Comparison of ENCODE assay signal across 8 cellular contexts in the genomic region with DNA sequence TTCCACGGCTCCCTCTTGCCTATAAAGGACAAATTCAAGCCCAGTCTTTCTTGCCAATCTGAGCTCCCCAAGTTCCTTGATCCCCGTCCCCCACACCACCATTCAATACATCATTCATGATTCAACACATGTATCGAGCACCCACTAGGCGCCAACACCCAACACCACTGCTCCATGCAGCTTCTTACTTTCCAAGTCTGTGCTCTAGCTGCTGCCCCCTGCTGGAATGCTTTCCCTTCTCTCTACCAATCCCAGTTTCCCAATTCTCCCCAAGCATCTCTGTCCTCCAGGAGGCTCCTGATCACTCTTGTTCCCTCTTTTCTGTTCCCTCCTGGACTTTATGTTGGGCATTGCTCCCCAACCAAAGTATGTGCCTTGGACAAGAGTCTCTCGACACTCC.
DNase-seq lines count a peak whose midpoint lies in the region; ATAC-seq and TF ChIP-seq lines count a peak whose summit lies in the region.

No MANE protein-coding gene starts in this region.

- H3K27ac ChIP-seq in cingulate gyrus (ENCODE audit: low read depth, low read length) (peak overlapping the region; percentile 54), psoas muscle (no peak overlapping the region)
- H3K27ac ChIP-seq in effector memory CD4-positive, alpha-beta T cell (ENCODE audit: insufficient read depth, low read length, poor library complexity, severe bottlenecking), result no peak overlapping the region

- H3K27me3 Mint-ChIP-seq in natural killer cell (ENCODE audit: low read depth in 2 of 2), result peaks cover 0 to 6% of the 10 kb centered on the region in 2 donors

- DNase-seq in NCI-H146 (lab: John Stamatoyannopoulos, UW) (peak; percentile 28), NCI-H146 treated with DMSO at 0.1 percent for 48 hours (lab: John Stamatoyannopoulos, UW; ENCODE audit: unreplicated experiment) (no peak), KBM-7 (peak; percentile 30), psoas muscle (peak in 1 of 2 donors; percentile 69), natural killer cell (no peak)
- DNase-seq in effector memory CD4-positive, alpha-beta T cell, result no peak

- H3K9me3 Mint-ChIP-seq in natural killer cell, result no peaks in the 10 kb centered on the region

- H3K4me1 ChIP-seq in psoas muscle, result peaks cover 41% of the 10 kb centered on the region
- peaks cover 15% of the 10 kb centered on the region for H3K4me1 ChIP-seq in effector memory CD4-positive, alpha-beta T cell (ENCODE audit: control insufficient read depth, insufficient read depth, low read length, poor library complexity, severe bottlenecking)

- H3K27me3 ChIP-seq in psoas muscle (ENCODE audit: insufficient read depth in 3 of 3, low read length in 2 of 3), result no peaks in the 10 kb centered on the region
- H3K27me3 ChIP-seq in effector memory CD4-positive, alpha-beta T cell (replicated peaks; ENCODE audit: control insufficient read depth, insufficient read depth, low read length, poor library complexity, severe bottlenecking), result no peaks in the 10 kb centered on the region

- H3K9me3 ChIP-seq in psoas muscle, result no peaks in the 10 kb centered on the region
- H3K9me3 ChIP-seq in effector memory CD4-positive, alpha-beta T cell (ENCODE audit: control insufficient read depth, low read length), result no peaks in the 10 kb centered on the region

- H3K4me3 Mint-ChIP-seq in natural killer cell, result no peak overlapping the region

- no peak overlapping the region for H3K27ac Mint-ChIP-seq in natural killer cell

- ATAC-seq in psoas muscle (no peak), GM21619 (IDR thresholded peaks at IDR 0.05; ENCODE audit: unreplicated experiment) (no peak), natural killer cell (no peak)

- no peaks in the 10 kb centered on the region for H3K36me3 ChIP-seq in psoas muscle (ENCODE audit: insufficient read depth in 1 of 2, low read depth in 1 of 2)
- H3K36me3 ChIP-seq in effector memory CD4-positive, alpha-beta T cell (ENCODE audit: control insufficient read depth, insufficient read depth, low read length), result no peaks in the 10 kb centered on the region

- H3K4me3 ChIP-seq in psoas muscle, result no peak overlapping the region
- no peak overlapping the region for H3K4me3 ChIP-seq in effector memory CD4-positive, alpha-beta T cell (ENCODE audit: insufficient read depth, low read depth, low read length, poor library complexity, severe bottlenecking)

- in situ Hi-C loops in KBM-7 (cut with MboI; ENCODE audit: low pct_unique_long_range_greater_than_20kb, low sequenced_read_pairs), result no loop called here

- H3K36me3 Mint-ChIP-seq in natural killer cell, result no peaks in the 10 kb centered on the region

- 95 to 100% (median 96%) methylated on average over 5 of the region's 5 CpGs for WGBS in psoas muscle, 3 donors

- TF ChIP-seq CTCF in psoas muscle (IDR thresholded peaks at IDR 0.05) (peak; percentile 36), natural killer cell (IDR thresholded peaks at IDR 0.05) (no peak)

- H3K4me1 Mint-ChIP-seq in natural killer cell, result peaks cover 22 to 35% of the 10 kb centered on the region in 2 donors

- intact Hi-C loops in psoas muscle (cut with DNase I), result no loop called here
- intact Hi-C loops in natural killer cell (cut with micrococcal nuclease), result no loop called here

Comparison
In these comparisons a context has a peak if more than half of its experiments do, and no peak if none do; other contexts are left out.
1. DNase-seq: peak in NCI-H146 (single experiment) and KBM-7 (single experiment); none in NCI-H146 treated with DMSO at 0.1 percent for 48 hours (single experiment), effector memory CD4-positive, alpha-beta T cell (0 of 3) and natural killer cell (single experiment).